ENCODE assay signal across 8 cellular contexts in genomic region chr4:1130318-1131186, GRCh38. TPM values are rescaled to one million over a fixed set of nuclear protein-coding genes. Genes with fewer than 3 reads are reported as not detected.
DNase-seq lines count a peak whose midpoint lies in the region; ATAC-seq, FAIRE-seq and TF ChIP-seq lines count a peak whose summit lies in the region.

No MANE protein-coding gene starts in this region.

- DNase-seq in CD4-positive, alpha-beta T cell: peak; percentile 64 to 80 (median 70)
- DNase-seq in GM19238 (ENCODE audit: insufficient read length, low spot score) (peak; percentile 59), HTR-8/SVneo (ENCODE audit: insufficient read length, low spot score) (peak; percentile 75), RPMI7951 (ENCODE audit: low read depth) (peak; percentile 59), foreskin melanocyte (peak; percentile 61), ovary (peak; percentile 56 to 83 (median 75)), tibial nerve (ENCODE audit: low spot score in 2 of 2) (peak; percentile 42 to 73)
- DNase-seq in activated T-helper 2 cell treated with anti-CD3 and anti-CD28 coated beads, Interferon-gamma antibody, Interleukin-2, Interleukin-4, amounts not matched to agents 10 μg/mL and 5 μg/mL and 100 μg/mL, durations not matched to agents 14 hours and 24 hours and 36 hours (ENCODE audit: low spot score): peak; percentile 69

- H3K27ac Mint-ChIP-seq in CD4-positive, alpha-beta T cell: no peak overlapping the region
- H3K27ac Mint-ChIP-seq in activated T-helper 2 cell treated with anti-CD3 and anti-CD28 coated beads, Interferon-gamma antibody, Interleukin-2, Interleukin-4, amounts not matched to agents 10 μg/mL and 5 μg/mL and 100 μg/mL, durations not matched to agents 14 hours and 24 hours and 36 hours: no peak overlapping the region

- no peaks in the 10 kb centered on the region for H3K9me3 Mint-ChIP-seq in CD4-positive, alpha-beta T cell
- H3K9me3 Mint-ChIP-seq in activated T-helper 2 cell treated with anti-CD3 and anti-CD28 coated beads, Interferon-gamma antibody, Interleukin-2, Interleukin-4, amounts not matched to agents 10 μg/mL and 5 μg/mL and 100 μg/mL, durations not matched to agents 14 hours and 24 hours and 36 hours: no peaks in the 10 kb centered on the region

- H3K4me1 ChIP-seq in ovary (ENCODE audit: insufficient read depth) (no peaks in the 10 kb centered on the region), tibial nerve (peaks cover 0 to 10% (median 0%) of the 10 kb centered on the region in 4 donors)

- H3K4me3 Mint-ChIP-seq in CD4-positive, alpha-beta T cell: no peak overlapping the region
- no peak overlapping the region for H3K4me3 Mint-ChIP-seq in activated T-helper 2 cell treated with anti-CD3 and anti-CD28 coated beads, Interferon-gamma antibody, Interleukin-2, Interleukin-4, amounts not matched to agents 10 μg/mL and 5 μg/mL and 100 μg/mL, durations not matched to agents 14 hours and 24 hours and 36 hours (ENCODE audit: low read depth)

- H3K36me3 ChIP-seq in ovary: no peaks in the 10 kb centered on the region
- no peaks in the 10 kb centered on the region for H3K36me3 ChIP-seq in tibial nerve

- peak; percentile 99 for TF ChIP-seq CTCF in CD4-positive, alpha-beta T cell (IDR thresholded peaks at IDR 0.05)
- TF ChIP-seq CTCF in ovary (IDR thresholded peaks at IDR 0.05): peak; percentile 86 to 93 (median 90)
- TF ChIP-seq CTCF in tibial nerve (IDR thresholded peaks at IDR 0.05): peak; percentile 94 to 100 (median 98)

- no peaks in the 10 kb centered on the region for H3K36me3 Mint-ChIP-seq in CD4-positive, alpha-beta T cell (ENCODE audit: low read depth)
- no peaks in the 10 kb centered on the region for H3K36me3 Mint-ChIP-seq in activated T-helper 2 cell treated with anti-CD3 and anti-CD28 coated beads, Interferon-gamma antibody, Interleukin-2, Interleukin-4, amounts not matched to agents 10 μg/mL and 5 μg/mL and 100 μg/mL, durations not matched to agents 14 hours and 24 hours and 36 hours (ENCODE audit: low read depth)

- no peaks in the 10 kb centered on the region for H3K9me3 ChIP-seq in CD4-positive, alpha-beta T cell (ENCODE audit: control insufficient read depth, low read length)
- H3K9me3 ChIP-seq in ovary: no peaks in the 10 kb centered on the region
- no peaks in the 10 kb centered on the region for H3K9me3 ChIP-seq in tibial nerve

- POLR2A ChIA-PET in CD4-positive, alpha-beta T cell (lab: Charles Lee): interaction anchor here (0.6 to 1.3 kb wide), 4 partner anchors 117 to 1907 kb away, joined by 3 to 5 read pairs (median 4); partner anchors contain the start of gene UVSSA

- intact Hi-C loops in CD4-positive, alpha-beta T cell (cut with DNase I, micrococcal nuclease): loop anchor here (1.0 to 5.0 kb wide), 6 partner anchors 117 to 498 kb away; partner anchors contain the start of gene CTBP1 (in 1 of the 2)
- intact Hi-C loops in activated T-helper 2 cell treated with anti-CD3 and anti-CD28 coated beads, Interferon-gamma antibody, Interleukin-2, Interleukin-4, amounts not matched to agents 10 μg/mL and 5 μg/mL and 100 μg/mL, durations not matched to agents 14 hours and 24 hours and 36 hours (cut with micrococcal nuclease): loop anchor here (1.0 to 5.0 kb wide), 3 partner anchors 138 to 221 kb away; partner anchors contain the start of gene MAEA
- intact Hi-C loops in ovary (cut with DNase I): loop anchor here in 3 of 4 donors (2.0 to 5.0 kb wide), 3 partner anchors 222 to 227 kb away; no protein-coding TSS in a partner anchor

- H3K4me3 ChIP-seq in ovary: no peak overlapping the region
- H3K4me3 ChIP-seq in tibial nerve: no peak overlapping the region

- H3K4me1 Mint-ChIP-seq in CD4-positive, alpha-beta T cell (ENCODE audit: low read depth): peaks cover 5% of the 10 kb centered on the region
- H3K4me1 Mint-ChIP-seq in activated T-helper 2 cell treated with anti-CD3 and anti-CD28 coated beads, Interferon-gamma antibody, Interleukin-2, Interleukin-4, amounts not matched to agents 10 μg/mL and 5 μg/mL and 100 μg/mL, durations not matched to agents 14 hours and 24 hours and 36 hours (ENCODE audit: low read depth): peaks cover 3% of the 10 kb centered on the region

- FAIRE-seq in HTR-8/SVneo (lab: Jason Lieb, UNC): peak; percentile 93

- H3K27ac ChIP-seq in CD4-positive, alpha-beta T cell (ENCODE audit: low read depth, low read length): no peak overlapping the region
- H3K27ac ChIP-seq in ovary: no peak overlapping the region
- no peak overlapping the region for H3K27ac ChIP-seq in tibial nerve

- H3K27me3 Mint-ChIP-seq in CD4-positive, alpha-beta T cell: peaks cover 8% of the 10 kb centered on the region
- peaks cover 20% of the 10 kb centered on the region for H3K27me3 Mint-ChIP-seq in activated T-helper 2 cell treated with anti-CD3 and anti-CD28 coated beads, Interferon-gamma antibody, Interleukin-2, Interleukin-4, amounts not matched to agents 10 μg/mL and 5 μg/mL and 100 μg/mL, durations not matched to agents 14 hours and 24 hours and 36 hours (ENCODE audit: low read depth)

- CTCF ChIA-PET in CD4-positive, alpha-beta T cell (lab: Charles Lee): interaction anchor here (0.6 to 3.0 kb wide), 5 partner anchors 16 to 499 kb away, joined by 3 to 20 read pairs (median 4); no protein-coding TSS in a partner anchor

- ATAC-seq in CD4-positive, alpha-beta T cell (ENCODE audit: poor library complexity): peak; percentile 100

- peaks cover 5% of the 10 kb centered on the region for H3K27me3 ChIP-seq in CD4-positive, alpha-beta T cell (ENCODE audit: control insufficient read depth, insufficient read depth, low read length)
- no peaks in the 10 kb centered on the region for H3K27me3 ChIP-seq in ovary
- no peaks in the 10 kb centered on the region for H3K27me3 ChIP-seq in tibial nerve

- WGBS in ovary, 3 donors: 18 to 21% (median 20%) methylated on average over 13 of the region's 13 CpGs
- 19 to 21% methylated on average over 13 of the region's 13 CpGs for WGBS in tibial nerve, 2 donors

- TF ChIP-seq POLR2A in ovary (IDR thresholded peaks at IDR 0.05) (peak; percentile 13), tibial nerve (IDR thresholded peaks at IDR 0.05) (no peak)

- no peak for TF ChIP-seq EP300 in ovary (IDR thresholded peaks at IDR 0.05)
- no peak for TF ChIP-seq EP300 in tibial nerve (IDR thresholded peaks at IDR 0.05)

RNA-seq across cellular contexts. Expression of gene RNF212, which starts 17.2 kb away (rescaled TPM):
- 1 to 10 TPM; 5.6 to 8.3 TPM for total RNA-seq in CD4-positive, alpha-beta T cell
- total RNA-seq in RPMI7951 (2014; rRNA removed; shearing (Covaris generic)): not detected in 2 replicates
- total RNA-seq in activated T-helper 2 cell treated with anti-CD3 and anti-CD28 coated beads, Interferon-gamma antibody, Interleukin-2, Interleukin-4, amounts not matched to agents 10 μg/mL and 5 μg/mL and 100 μg/mL, durations not matched to agents 14 hours and 24 hours and 36 hours: 0.62 and 0.85 TPM in 2 replicates
- 10 to 100 TPM in 6 of 7 donors, 1 to 10 TPM in 1; 6.2 to 31.0 (median 20.3) TPM for total RNA-seq in ovary
- polyA plus RNA-seq in ovary: 10 to 100 TPM in 1 of 2 donors, 1 to 10 TPM in 1; 6.8 to 11.5 TPM
- 10 to 100 TPM in 2 of 4 donors, 1 to 10 TPM in 2; 2.5 to 24.7 (median 9.8) TPM for total RNA-seq in tibial nerve

RNA-seq across cellular contexts. Expression of gene SPON2, which starts 41.8 kb away (rescaled TPM):
- 10 to 100 TPM; 12.8 to 15.7 TPM for total RNA-seq in CD4-positive, alpha-beta T cell
- 3.8 and 7.7 TPM in 2 replicates for total RNA-seq in RPMI7951 (2014; rRNA removed; shearing (Covaris generic))
- total RNA-seq in activated T-helper 2 cell treated with anti-CD3 and anti-CD28 coated beads, Interferon-gamma antibody, Interleukin-2, Interleukin-4, amounts not matched to agents 10 μg/mL and 5 μg/mL and 100 μg/mL, durations not matched to agents 14 hours and 24 hours and 36 hours: 26.1 and 26.7 TPM in 2 replicates
- total RNA-seq in ovary: 100 to 1,000 TPM in 1 of 7 donors, 10 to 100 TPM in 6; 12.2 to 104 (median 55.3) TPM
- polyA plus RNA-seq in ovary: 10 to 100 TPM in 1 of 2 donors, 1 to 10 TPM in 1; 8.0 to 46.2 TPM
- 10 to 100 TPM; 39.3 to 91.0 (median 45.5) TPM for total RNA-seq in tibial nerve
